In genomic region chr11:91433284-91434010, GRCh38 we compare ENCODE assay signal across 22 cellular contexts.
"Had no signal": no experiment of that assay in that cellular context is flagged by ENCODE, and none has a peak within 500 bp of the region (broad histone marks: within the 10 kb centered on the region; RNA-seq: fewer than 3 reads in every experiment).

No MANE protein-coding gene starts in this region.

- DNase-seq: activated B cell treated with CpG ODN at 0.5 μM for 24 hours; activated CD4-positive, alpha-beta memory T cell treated with anti-CD3 and anti-CD28 coated beads for 36 hours; activated CD4-positive, alpha-beta T cell treated with anti-CD3 and anti-CD28 coated beads for 4 hours; activated effector memory CD4-positive, alpha-beta T cell treated with anti-CD3 and anti-CD28 coated beads, Interleukin-2, amount 50 U/mL, for 16 hours; activated naive CD4-positive, alpha-beta T cell treated with anti-CD3 and anti-CD28 coated beads, Interleukin-2, amount 10 ng/mL, durations not matched to agents 7 days and 5 days; amygdala; colonic mucosa; dorsolateral prefrontal cortex; hippocampal formation; left ventricle myocardium superior; mammary epithelial cell; ovary; psoas muscle; stimulated activated CD4-positive, alpha-beta T cell treated with anti-CD3 and anti-CD28 coated beads, Interleukin-4, amount 100 ng/mL, for 24 hours; stimulated activated naive CD8-positive, alpha-beta T cell treated with anti-CD3 and anti-CD28 coated beads, Interleukin-15, Interleukin-2, amounts not matched to agents 100 U/mL and 50 U/mL, for 24 hours; T1000; thyroid gland; upper lobe of right lung had no signal

- H3K36me3 ChIP-seq: colonic mucosa, esophagus muscularis mucosa, neutrophil, ovary, right atrium auricular region, thyroid gland, upper lobe of right lung had no signal

- H3K27me3 ChIP-seq: colonic mucosa, esophagus muscularis mucosa, neutrophil, ovary, right atrium auricular region, thyroid gland, upper lobe of right lung had no signal

- H3K27ac ChIP-seq: colonic mucosa, dorsolateral prefrontal cortex, esophagus muscularis mucosa, neutrophil, ovary, psoas muscle, right atrium auricular region, thyroid gland, upper lobe of right lung had no signal

- H3K9me3 ChIP-seq: colonic mucosa, neutrophil, ovary, psoas muscle, right atrium auricular region, thyroid gland, upper lobe of right lung had no signal

- H3K4me3 ChIP-seq: colonic mucosa, dorsolateral prefrontal cortex, esophagus muscularis mucosa, ovary, psoas muscle, right atrium auricular region, thyroid gland, upper lobe of right lung had no signal

- FAIRE-seq: frontal cortex had no signal

- H3K4me1 ChIP-seq: colonic mucosa, esophagus muscularis mucosa, psoas muscle, right atrium auricular region, thyroid gland, upper lobe of right lung had no signal
